Comparison of ENCODE assay signal across 8 cellular contexts in the genomic region with DNA sequence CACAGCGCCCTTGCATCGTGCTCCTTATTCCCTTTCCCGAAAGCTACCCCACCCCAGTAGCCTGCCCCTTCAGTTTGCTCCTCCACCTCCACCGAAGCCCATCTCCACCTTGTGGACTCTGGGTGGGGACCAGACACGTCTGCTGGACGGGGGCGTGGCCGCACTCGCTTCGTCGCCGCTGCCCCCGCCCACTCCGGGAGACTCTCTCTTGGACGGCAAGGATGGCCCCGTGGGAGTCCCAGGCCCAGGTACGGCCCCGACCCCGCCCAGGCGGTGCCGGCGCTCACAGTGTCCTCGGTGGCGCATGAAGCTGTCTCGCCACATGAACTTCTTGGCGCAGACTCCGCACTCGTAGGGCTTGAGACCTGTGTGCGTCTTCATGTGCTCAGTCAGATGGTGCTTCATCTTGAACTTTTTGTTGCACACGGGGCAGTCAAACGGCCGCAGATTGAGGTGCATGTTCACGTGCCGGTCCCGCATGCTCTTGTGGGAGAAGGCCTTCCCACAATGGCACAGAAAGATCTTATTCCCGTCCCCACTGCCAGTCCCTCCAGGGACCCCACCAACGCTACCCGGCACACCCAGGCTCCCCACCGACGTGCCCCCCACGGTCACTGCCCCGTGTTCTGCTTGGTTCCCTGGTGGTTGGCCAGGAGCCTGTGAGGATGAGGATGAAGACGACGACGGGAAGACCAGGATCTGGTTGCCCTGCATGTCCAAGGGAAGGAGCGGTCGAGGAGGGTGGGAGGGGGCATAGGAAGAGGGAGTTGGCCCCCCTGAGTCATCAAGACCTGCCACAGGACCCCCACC. TPM values are rescaled to one million over a fixed set of nuclear protein-coding genes. Genes with fewer than 3 reads are reported as not detected.
DNase-seq lines count a peak whose midpoint lies in the region; ATAC-seq and TF ChIP-seq lines count a peak whose summit lies in the region.

No MANE protein-coding gene starts in this region.

- H3K27me3 Mint-ChIP-seq in effector memory CD8-positive, alpha-beta T cell: no peaks in the 10 kb centered on the region
- no peaks in the 10 kb centered on the region for H3K27me3 Mint-ChIP-seq in naive thymus-derived CD8-positive, alpha-beta T cell

- H3K4me3 Mint-ChIP-seq in effector memory CD8-positive, alpha-beta T cell: peak overlapping the region; percentile 92 to 99
- H3K4me3 Mint-ChIP-seq in naive thymus-derived CD8-positive, alpha-beta T cell: peak overlapping the region; percentile 95 to 100 (median 98)

- peak overlapping the region; percentile 92 for H3K9ac ChIP-seq in PC-3 (ENCODE audit: low read length)

- TF ChIP-seq CTCF in GM12865 (IDR thresholded peaks at IDR 0.05; ENCODE audit: insufficient read depth, low read depth, low read length, missing control alignments) (no peak), PC-3 (conservative IDR thresholded peaks at IDR 0.05; ENCODE audit: low read depth, low read length) (no peak)

- no peaks in the 10 kb centered on the region for H3K9me2 ChIP-seq in PC-3 (replicated peaks; ENCODE audit: low read length)

- no peaks in the 10 kb centered on the region for H3K9me3 Mint-ChIP-seq in effector memory CD8-positive, alpha-beta T cell
- H3K9me3 Mint-ChIP-seq in naive thymus-derived CD8-positive, alpha-beta T cell: no peaks in the 10 kb centered on the region

- H3K4me1 ChIP-seq in PC-3 (ENCODE audit: insufficient read depth, low read length): peaks cover 39% of the 10 kb centered on the region

- no TSS peak for BruUV-seq in PC-3 (replicated peaks; lab: Mats Ljungman, UMichigan)

- CTCF ChIA-PET in PC-3 (lab: Charles Lee): no interaction called here

- peaks cover 47% of the 10 kb centered on the region for H3K79me2 ChIP-seq in PC-3 (ENCODE audit: low read length)

- H4K20me1 ChIP-seq in PC-3 (ENCODE audit: low read length): peaks cover 6% of the 10 kb centered on the region; the same call in 1 of the 2 replicates

- peaks cover 66 to 73% of the 10 kb centered on the region in 2 donors for H3K4me1 Mint-ChIP-seq in effector memory CD8-positive, alpha-beta T cell (ENCODE audit: low read depth in 2 of 2)
- peaks cover 28 to 81% (median 73%) of the 10 kb centered on the region in 4 donors for H3K4me1 Mint-ChIP-seq in naive thymus-derived CD8-positive, alpha-beta T cell

- H3K4me3 ChIP-seq in GM12865 (ENCODE audit: low read depth, low read length) (peak overlapping the region; percentile 87), PC-3 (ENCODE audit: low read length) (peak overlapping the region; percentile 75)

- H3F3A ChIP-seq in PC-3 (ENCODE audit: low read length, unreplicated experiment): no peaks in the 10 kb centered on the region

- no peaks in the 10 kb centered on the region for H3K9me3 ChIP-seq in PC-3 (ENCODE audit: low read length)

- intact Hi-C loops in PC-3 (cut with micrococcal nuclease): no loop called here

- H2AFZ ChIP-seq in PC-3 (ENCODE audit: low read length): peak overlapping the region; percentile 58

- H3K36me3 ChIP-seq in PC-3 (ENCODE audit: low read depth, low read length): peaks cover 12% of the 10 kb centered on the region; the same call in 1 of the 2 replicates

- H3K27ac ChIP-seq in PC-3 (ENCODE audit: low read length): peak overlapping the region; percentile 82

- DNase-seq in GM12865 (ENCODE audit: low read depth): peak; percentile 67
- peak; percentile 40 for DNase-seq in PC-3
- no peak for DNase-seq in effector memory CD8-positive, alpha-beta T cell
- DNase-seq in naive thymus-derived CD8-positive, alpha-beta T cell: peak in 1 of 10 donors; percentile 21
- no peak for DNase-seq in epidermal melanocyte (ENCODE audit: insufficient read length, low spot score)
- no peak for DNase-seq in kidney glomerular epithelial cell (lab: John Stamatoyannopoulos, UW)

- POLR2A ChIA-PET in PC-3 (lab: Charles Lee; ENCODE audit: unreplicated experiment): interaction anchor here (0.6 kb wide), 1 partner anchor 1501 kb away, joined by 14 read pairs; no protein-coding TSS in a partner anchor
- POLR2A ChIA-PET in naive thymus-derived CD8-positive, alpha-beta T cell (lab: Charles Lee): interaction anchor here (0.6 to 5.3 kb wide), 7 partner anchors 10 to 43 kb away, joined by 4 to 141 read pairs (median 4); a partner anchor contains a TSS

- peak overlapping the region; percentile 99 to 100 for H3K27ac Mint-ChIP-seq in effector memory CD8-positive, alpha-beta T cell
- H3K27ac Mint-ChIP-seq in naive thymus-derived CD8-positive, alpha-beta T cell: peak overlapping the region; percentile 95 to 100 (median 98)

- no peaks in the 10 kb centered on the region for H3K27me3 ChIP-seq in PC-3 (ENCODE audit: low read length)

- H3K36me3 Mint-ChIP-seq in effector memory CD8-positive, alpha-beta T cell (ENCODE audit: insufficient read depth): peaks cover 77% of the 10 kb centered on the region
- H3K36me3 Mint-ChIP-seq in naive thymus-derived CD8-positive, alpha-beta T cell: peaks cover 0 to 41% (median 15%) of the 10 kb centered on the region in 3 donors

- peak overlapping the region; percentile 87 for H3K4me2 ChIP-seq in PC-3 (ENCODE audit: low read length)

- peak; percentile 26 for ATAC-seq in PC-3
- ATAC-seq in effector memory CD8-positive, alpha-beta T cell (replicated peaks): no peak
- ATAC-seq in naive thymus-derived CD8-positive, alpha-beta T cell: no peak
- ATAC-seq in HG02763 (IDR thresholded peaks at IDR 0.05; ENCODE audit: unreplicated experiment): no peak
- ATAC-seq in GM21786 (IDR thresholded peaks at IDR 0.05; ENCODE audit: unreplicated experiment): no peak

RNA-seq across cellular contexts. Expression of a gene that starts 1.3 kb away (rescaled TPM):
- total RNA-seq in PC-3 (2014; rRNA removed): 67.2 and 77.8 TPM in 2 replicates
- total RNA-seq in naive thymus-derived CD8-positive, alpha-beta T cell: 100 to 1,000 TPM; 212 to 215 TPM
- polyA plus RNA-seq in naive thymus-derived CD8-positive, alpha-beta T cell: 100 to 1,000 TPM; 259 to 372 (median 327) TPM

RNA-seq across cellular contexts. Expression of a gene that starts 2.4 kb away (rescaled TPM):
- total RNA-seq in PC-3 (2014; rRNA removed): 18.8 and 19.8 TPM in 2 replicates
- total RNA-seq in naive thymus-derived CD8-positive, alpha-beta T cell: 10 to 100 TPM; 29.7 to 33.6 TPM
- polyA plus RNA-seq in naive thymus-derived CD8-positive, alpha-beta T cell: 10 to 100 TPM; 10.4 to 13.4 (median 10.7) TPM

RNA-seq across cellular contexts. Expression of a gene that starts 7.6 kb away (rescaled TPM):
- 35.1 and 40.3 TPM in 2 replicates for total RNA-seq in PC-3 (2014; rRNA removed)
- 10 to 100 TPM; 88.0 to 88.1 TPM for total RNA-seq in naive thymus-derived CD8-positive, alpha-beta T cell
- 100 to 1,000 TPM in 1 of 3 donors, 10 to 100 TPM in 2; 77.5 to 132 (median 86.5) TPM for polyA plus RNA-seq in naive thymus-derived CD8-positive, alpha-beta T cell

RNA-seq across cellular contexts. Expression of a gene that starts 16.4 kb away (rescaled TPM):
- total RNA-seq in PC-3 (2014; rRNA removed): 34.9 and 37.0 TPM in 2 replicates
- 10 to 100 TPM; 60.3 to 66.4 TPM for total RNA-seq in naive thymus-derived CD8-positive, alpha-beta T cell
- polyA plus RNA-seq in naive thymus-derived CD8-positive, alpha-beta T cell: 1 to 10 TPM; 5.3 to 9.9 (median 7.0) TPM

RNA-seq across cellular contexts. Expression of a gene that starts 25.7 kb away (rescaled TPM):
- 153 and 181 TPM in 2 replicates for total RNA-seq in PC-3 (2014; rRNA removed)
- total RNA-seq in naive thymus-derived CD8-positive, alpha-beta T cell: 10 to 100 TPM; 30.4 to 36.6 TPM
- polyA plus RNA-seq in naive thymus-derived CD8-positive, alpha-beta T cell: 10 to 100 TPM; 33.4 to 38.2 (median 35.5) TPM

Comparison
In these comparisons a context has a peak if more than half of its experiments do, and no peak if none do; other contexts are left out.
1. DNase-seq: peak in GM12865 (single experiment) and PC-3 (single experiment); none in effector memory CD8-positive, alpha-beta T cell (0 of 3), epidermal melanocyte (single experiment) and kidney glomerular epithelial cell (single experiment).